11 cellular contexts compared by ENCODE assay signal in genomic region chr15:65533057-65533752, GRCh38. TPM values are rescaled to one million over a fixed set of nuclear protein-coding genes. Genes with fewer than 3 reads are reported as not detected.
DNase-seq lines count a peak whose midpoint lies in the region; ATAC-seq, FAIRE-seq and TF ChIP-seq lines count a peak whose summit lies in the region.
"Had no signal": no experiment of that assay in that cellular context is flagged by ENCODE, and none has a peak within 500 bp of the region (broad histone marks: within the 10 kb centered on the region; RNA-seq: fewer than 3 reads in every experiment).

No MANE protein-coding gene starts in this region.

- DNase-seq in A673 (ENCODE audit: low spot score), result no peak
- no peak for DNase-seq in HEK293T (ENCODE audit: extremely low spot score)
- DNase-seq in WERI-Rb-1, result peak; percentile 14
- DNase-seq in HepG2 (ENCODE audit: low spot score), result no peak
- no peak for DNase-seq in cerebellum (ENCODE audit: low spot score)
- DNase-seq in activated effector memory CD4-positive, alpha-beta T cell treated with Interleukin-2 at 50 U/mL for 16 hours, result no peak
- DNase-seq: activated CD8-positive, alpha-beta memory T cell treated with anti-CD3 and anti-CD28 coated beads, Interleukin-2, amount 50 U/mL, for 48 hours; NCI-H1105; SHP77 had no signal

- H3K36me3 ChIP-seq in A673 (ENCODE audit: insufficient read depth, low read length, poor library complexity, severe bottlenecking) (no peaks in the 10 kb centered on the region), WERI-Rb-1 (peaks cover 48% of the 10 kb centered on the region), HepG2 (replicated peaks in 1 of 2; ENCODE audit: control insufficient read depth in 1 of 2, insufficient read depth in 2 of 2, low read length in 2 of 2) (peaks cover 0 to 4% of the 10 kb centered on the region in 2 experiments; a peak in 2 of 5 replicates)

- POLR2A ChIA-PET in A673 (lab: Charles Lee; ENCODE audit: low non-redundant PET), result no interaction called here
- POLR2A ChIA-PET in HEK293T (lab: Yijun Ruan, JAX), result interaction anchor here (1.0 kb wide), 1 partner anchor 229 kb away, joined by 3 read pairs; the partner anchor contains the start of gene RNU5B-1
- POLR2A ChIA-PET in HepG2 (lab: Yijun Ruan, JAX), result interaction anchor here (1.0 kb wide), 3 partner anchors 16 to 229 kb away, joined by 5 read pairs; partner anchors contain the start of genes INTS14 and RNU5B-1

- in situ Hi-C loops in HepG2 (cut with HindIII; ENCODE audit: extremely low pct_ligation_motif_present, low pct_unique_long_range_greater_than_20kb), result no loop called here

- H2AFZ ChIP-seq in HepG2 (ENCODE audit: low read length), result no peak overlapping the region

- peaks cover 27% of the 10 kb centered on the region for H3K4me1 ChIP-seq in A673 (ENCODE audit: insufficient read depth, low read length, poor library complexity, severe bottlenecking)
- peaks cover 61% of the 10 kb centered on the region for H3K4me1 ChIP-seq in HepG2 (ENCODE audit: insufficient read depth, low read length)

- TF ChIP-seq CTCF in A673 (conservative IDR thresholded peaks at IDR 0.05; ENCODE audit: low read depth, low read length) (no peak), WERI-Rb-1 (IDR thresholded peaks at IDR 0.05; ENCODE audit: low read depth, low read length) (no peak), HepG2 (CRISPR knock-in tag; IDR thresholded peaks at IDR 0.05) (no peak)

- peak overlapping the region; percentile 95 for H3K4me3 ChIP-seq in A673 (ENCODE audit: low read depth, low read length, poor library complexity, severe bottlenecking)
- H3K4me3 ChIP-seq in WERI-Rb-1 (ENCODE audit: low read depth, low read length), result no peak overlapping the region
- H3K4me3 ChIP-seq in HepG2 (replicated peaks in 1 of 3; ENCODE audit: insufficient read depth in 1 of 3, low read depth in 2 of 3, low read length in 3 of 3), result peak overlapping the region in 2 of 3 experiments; percentile 3 to 17; a peak in 3 of 6 replicates

- H3K27me3 ChIP-seq in A673 (replicated peaks; ENCODE audit: insufficient read depth, low read depth, low read length, poor library complexity) (no peaks in the 10 kb centered on the region), WERI-Rb-1 (ENCODE audit: insufficient read depth, low read depth, severe bottlenecking) (no peaks in the 10 kb centered on the region), HepG2 (ENCODE audit: control insufficient read depth in 1 of 2, insufficient read depth in 2 of 2, low read length in 2 of 2) (no peaks in the 10 kb centered on the region)

- no peak for TF ChIP-seq RAD21 in HepG2 (CRISPR knock-in tag; IDR thresholded peaks at IDR 0.05)

- peaks cover 17% of the 10 kb centered on the region; the same call in 1 of the 2 replicates for H4K20me1 ChIP-seq in HepG2 (ENCODE audit: insufficient read depth, low read length)

- no peaks in the 10 kb centered on the region for H3K9me3 ChIP-seq in A673 (ENCODE audit: low read depth, low read length, poor library complexity, severe bottlenecking)
- no peaks in the 10 kb centered on the region for H3K9me3 ChIP-seq in WERI-Rb-1 (ENCODE audit: severe bottlenecking)
- H3K9me3 ChIP-seq in HepG2 (ENCODE audit: low read length), result no peaks in the 10 kb centered on the region

- TF ChIP-seq POLR2A in HepG2 (IDR thresholded peaks at IDR 0.05; ENCODE audit: insufficient read depth in 1 of 2, low read depth in 2 of 2, low read length in 2 of 2), result no peak

- CTCF ChIA-PET in A673 (lab: Charles Lee) (no interaction called here), HEK293T (lab: Yijun Ruan, JAX) (interaction anchor here (0.7 kb wide), 1 partner anchor 1509 kb away, joined by 7 read pairs; no protein-coding TSS in a partner anchor), HepG2 (lab: Yijun Ruan, JAX; ENCODE audit: low intra/inter-chr PET ratio, low total read pairs) (interaction anchor here (2.5 kb wide), 1 partner anchor 16 kb away, joined by 11 read pairs; the partner anchor contains the start of gene DPP8)

- WGBS in HepG2 (ENCODE audit: low lambda C conversion rate), result 45% methylated on average over 5 of the region's 5 CpGs

- ATAC-seq in HepG2 (no peak), HG02588 (IDR thresholded peaks at IDR 0.05; ENCODE audit: unreplicated experiment) (no peak), HG03378 (IDR thresholded peaks at IDR 0.05; ENCODE audit: unreplicated experiment) (no peak)

- no peak overlapping the region for H3K9ac ChIP-seq in HepG2 (ENCODE audit: insufficient read depth, low read depth, low read length)

- peak overlapping the region; percentile 90 for H3K4me2 ChIP-seq in HepG2 (ENCODE audit: low read depth, low read length)

- BruUV-seq in A673 (replicated peaks; lab: Mats Ljungman, UMichigan), result no TSS peak
- no TSS peak for BruUV-seq in HepG2 (replicated peaks; lab: Mats Ljungman, UMichigan)

- FAIRE-seq in HepG2 (lab: Jason Lieb, UNC), result no peak

- no peak for TF ChIP-seq EP300 in HepG2 (IDR thresholded peaks at IDR 0.05; ENCODE audit: low read depth in 2 of 2, low read length in 2 of 2)
- TF ChIP-seq EP300 in HepG2 (CRISPR knock-in tag; IDR thresholded peaks at IDR 0.05; ENCODE audit: borderline replicate concordance), result no peak

- H3K27ac ChIP-seq in A673 (ENCODE audit: low read depth, low read length, poor library complexity, severe bottlenecking) (no peak overlapping the region), WERI-Rb-1 (no peak overlapping the region), HepG2 (ENCODE audit: extremely low read length, insufficient read depth, low read length) (peak overlapping the region; percentile 90)

- peaks cover 67% of the 10 kb centered on the region for H3K79me2 ChIP-seq in HepG2 (ENCODE audit: insufficient read depth, low read length)

- intact Hi-C loops in A673 (cut with micrococcal nuclease; ENCODE audit: unreplicated experiment) (no loop called here), HepG2 (cut with micrococcal nuclease; ENCODE audit: unreplicated experiment) (loop anchor here (2.0 kb wide), 1 partner anchor 16 kb away; the partner anchor contains the start of gene DPP8)

TF ChIP-seq in HEK293T, 16 proteins besides CTCF, POLR2A, EP300 and RAD21 (continues in another document):
- no peak for TF ChIP-seq BHLHE40 (IDR thresholded peaks at IDR 0.05; ENCODE audit: borderline replicate concordance)

TF ChIP-seq in HepG2, 621 proteins besides CTCF, POLR2A, EP300 and RAD21 (continues in another document):
- no peak for TF ChIP-seq MAFG (CRISPR knock-in tag; IDR thresholded peaks at IDR 0.05)
- TF ChIP-seq ZZZ3 (CRISPR knock-in tag; IDR thresholded peaks at IDR 0.05; ENCODE audit: borderline replicate concordance), result no peak
- TF ChIP-seq SIN3A (IDR thresholded peaks at IDR 0.05; ENCODE audit: borderline replicate concordance, low read depth, low read length), result peak; percentile 1; the same call in 1 of the 2 replicates

RNA-seq across cellular contexts. Expression of gene HACD3, which starts 2.9 kb away (rescaled TPM):
- total RNA-seq in A673 (2021) (142 and 157 TPM in 2 replicates), HepG2 (2016; rRNA removed; fragmentation: Illumina TruSeq; extraction: Trizol) (108 and 161 TPM in 2 replicates), cerebellum (115 TPM)
- total RNA-seq in HepG2 (2016; cell fraction: cytosol; rRNA removed; fragmentation: Illumina TruSeq; extraction: Trizol; ENCODE audit: low read depth), result 13.4 and 13.9 TPM in 2 replicates
- 111 and 164 TPM in 2 replicates for total RNA-seq in HepG2 (2016; cell fraction: insoluble cytoplasmic fraction; rRNA removed; fragmentation: Illumina TruSeq; extraction: Trizol)
- total RNA-seq in HepG2 (2016; cell fraction: membrane; rRNA removed; fragmentation: Illumina TruSeq; extraction: Trizol), result 45.2 and 51.9 TPM in 2 replicates
- 114 and 134 TPM in 2 replicates for total RNA-seq in HepG2 (2016; cell fraction: nucleus; rRNA removed; fragmentation: Illumina TruSeq; extraction: Trizol)
- polyA plus RNA-seq in HepG2 (2011; rRNA removed), result 71.5 and 73.6 TPM in 2 replicates
- 49.0 and 79.5 TPM in 2 replicates for polyA plus RNA-seq in HepG2 (2011; cell fraction: cytosol; rRNA removed)
- polyA plus RNA-seq in HepG2 (2011; cell fraction: nucleus; rRNA removed), result 13.2 and 18.7 TPM in 2 replicates
- polyA plus RNA-seq in HepG2 (2012), result 93.0 and 111 TPM in 2 replicates
- 10.0 and 10.2 TPM in 2 replicates for polyA plus RNA-seq in HepG2 (2016; cell fraction: cytosol; fragmentation: Illumina TruSeq; extraction: Trizol; ENCODE audit: low read depth)
- polyA plus RNA-seq in HepG2 (2016; cell fraction: insoluble cytoplasmic fraction; fragmentation: Illumina TruSeq; extraction: Trizol; ENCODE audit: low read depth), result 78.4 and 81.1 TPM in 2 replicates
- polyA plus RNA-seq in HepG2 (2016; cell fraction: membrane; fragmentation: Illumina TruSeq; extraction: Trizol; ENCODE audit: low read depth), result 21.7 and 24.2 TPM in 2 replicates
- polyA plus RNA-seq in HepG2 (2016; cell fraction: nucleus; fragmentation: Illumina TruSeq; extraction: Trizol; ENCODE audit: insufficient read depth, low read depth), result 124 TPM in 2 replicates
- 84.1 and 114 TPM in 2 replicates for polyA minus RNA-seq in HepG2 (2011; rRNA and poly(A)+ RNA removed; ENCODE audit: low replicate concordance)
- 61.3 and 74.8 TPM in 2 replicates for polyA minus RNA-seq in HepG2 (2011; cell fraction: cytosol; rRNA and poly(A)+ RNA removed)
- 39.7 and 52.5 TPM in 2 replicates for polyA minus RNA-seq in HepG2 (2011; cell fraction: nucleus; rRNA and poly(A)+ RNA removed)

RNA-seq across cellular contexts. Expression of gene DPP8, which starts 15.7 kb away (rescaled TPM):
- total RNA-seq in A673 (2021), result 29.6 and 35.9 TPM in 2 replicates
- total RNA-seq in HepG2 (2016; rRNA removed; fragmentation: Illumina TruSeq; extraction: Trizol), result 26.3 and 34.8 TPM in 2 replicates
- total RNA-seq in HepG2 (2016; cell fraction: cytosol; rRNA removed; fragmentation: Illumina TruSeq; extraction: Trizol; ENCODE audit: low read depth), result 23.0 and 25.9 TPM in 2 replicates
- 26.4 and 32.7 TPM in 2 replicates for total RNA-seq in HepG2 (2016; cell fraction: insoluble cytoplasmic fraction; rRNA removed; fragmentation: Illumina TruSeq; extraction: Trizol)
- 20.1 and 21.7 TPM in 2 replicates for total RNA-seq in HepG2 (2016; cell fraction: membrane; rRNA removed; fragmentation: Illumina TruSeq; extraction: Trizol)
- 23.4 and 30.5 TPM in 2 replicates for total RNA-seq in HepG2 (2016; cell fraction: nucleus; rRNA removed; fragmentation: Illumina TruSeq; extraction: Trizol)
- 13.5 and 18.0 TPM in 2 replicates for polyA plus RNA-seq in HepG2 (2011; rRNA removed)
- polyA plus RNA-seq in HepG2 (2011; cell fraction: cytosol; rRNA removed), result 9.2 and 11.8 TPM in 2 replicates
- polyA plus RNA-seq in HepG2 (2011; cell fraction: nucleus; rRNA removed), result 9.5 and 12.0 TPM in 2 replicates
- 15.2 and 16.0 TPM in 2 replicates for polyA plus RNA-seq in HepG2 (2012)
- polyA plus RNA-seq in HepG2 (2016; cell fraction: cytosol; fragmentation: Illumina TruSeq; extraction: Trizol; ENCODE audit: low read depth), result 7.7 and 8.5 TPM in 2 replicates
- 18.8 and 20.8 TPM in 2 replicates for polyA plus RNA-seq in HepG2 (2016; cell fraction: insoluble cytoplasmic fraction; fragmentation: Illumina TruSeq; extraction: Trizol; ENCODE audit: low read depth)
- 6.8 and 8.8 TPM in 2 replicates for polyA plus RNA-seq in HepG2 (2016; cell fraction: membrane; fragmentation: Illumina TruSeq; extraction: Trizol; ENCODE audit: low read depth)
- 17.3 and 23.0 TPM in 2 replicates for polyA plus RNA-seq in HepG2 (2016; cell fraction: nucleus; fragmentation: Illumina TruSeq; extraction: Trizol; ENCODE audit: insufficient read depth, low read depth)
- 18.4 and 28.2 TPM in 2 replicates for polyA minus RNA-seq in HepG2 (2011; rRNA and poly(A)+ RNA removed; ENCODE audit: low replicate concordance)
- 22.0 and 23.1 TPM in 2 replicates for polyA minus RNA-seq in HepG2 (2011; cell fraction: cytosol; rRNA and poly(A)+ RNA removed)
- 62.6 and 67.9 TPM in 2 replicates for polyA minus RNA-seq in HepG2 (2011; cell fraction: nucleus; rRNA and poly(A)+ RNA removed)
- 54.5 TPM for total RNA-seq in cerebellum
